10 cellular contexts compared by ENCODE assay signal in the genomic region with DNA sequence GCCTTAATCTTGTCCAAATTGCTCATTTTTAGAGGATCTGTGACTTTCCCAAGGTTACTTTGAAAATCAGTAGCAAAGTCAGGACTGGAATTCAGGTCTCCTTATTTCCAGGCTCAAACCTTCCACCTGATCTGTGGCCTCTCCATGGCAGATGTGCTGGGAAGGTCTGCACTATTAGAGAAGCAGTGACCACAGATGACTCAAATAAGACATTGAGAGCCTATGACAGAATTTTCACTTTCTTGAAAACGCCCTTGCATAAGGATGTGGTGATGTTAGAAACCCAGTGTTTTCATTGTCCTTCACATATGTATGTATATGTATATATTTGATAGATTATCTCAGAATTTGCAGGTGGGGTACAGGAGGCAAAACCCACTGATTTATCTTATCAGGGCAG. TPM values are rescaled to one million over a fixed set of nuclear protein-coding genes. Genes with fewer than 3 reads are reported as not detected.
DNase-seq lines count a peak whose midpoint lies in the region; ATAC-seq and TF ChIP-seq lines count a peak whose summit lies in the region.
"Had no signal": no experiment of that assay in that cellular context is flagged by ENCODE, and none has a peak within 500 bp of the region (broad histone marks: within the 10 kb centered on the region; RNA-seq: fewer than 3 reads in every experiment).

No MANE protein-coding gene starts in this region.

- H3K27ac ChIP-seq in transverse colon, result no peak overlapping the region

- no peaks in the 10 kb centered on the region for H3K9me3 Mint-ChIP-seq in activated naive CD4-positive, alpha-beta T cell treated with anti-CD3 and anti-CD28 coated beads, Interleukin-2, amount 50 U/mL, for 72 hours
- H3K9me3 Mint-ChIP-seq in activated naive CD4-positive, alpha-beta T cell treated with anti-CD3 and anti-CD28 coated beads for 36 hours, result no peaks in the 10 kb centered on the region
- H3K9me3 Mint-ChIP-seq in stimulated activated naive CD8-positive, alpha-beta T cell treated with anti-CD3 and anti-CD28 coated beads, Interleukin-15, Interleukin-2, amounts not matched to agents 100 ng/mL and 50 ng/mL, for 24 hours, result no peaks in the 10 kb centered on the region
- no peaks in the 10 kb centered on the region for H3K9me3 Mint-ChIP-seq in osteocyte (ENCODE audit: unreplicated experiment)
- H3K9me3 Mint-ChIP-seq: activated naive CD4-positive, alpha-beta T cell treated with anti-CD3 and anti-CD28 coated beads, Interleukin-2, amount 50 U/mL, for 24 hours had no signal

- TF ChIP-seq CTCF in osteocyte (IDR thresholded peaks at IDR 0.05), result no peak
- no peak for TF ChIP-seq CTCF in transverse colon (IDR thresholded peaks at IDR 0.05)

- in situ Hi-C loops in transverse colon (cut with MboI; ENCODE audit: low pct_ligation_motif_present in 1 of 4, low pct_unique_long_range_greater_than_20kb in 1 of 4, low sequenced_read_pairs in 3 of 4), result no loop called here

- H3K27me3 Mint-ChIP-seq in activated naive CD4-positive, alpha-beta T cell treated with anti-CD3 and anti-CD28 coated beads for 36 hours (ENCODE audit: low read depth), result no peaks in the 10 kb centered on the region
- no peaks in the 10 kb centered on the region for H3K27me3 Mint-ChIP-seq in stimulated activated naive CD8-positive, alpha-beta T cell treated with anti-CD3 and anti-CD28 coated beads, Interleukin-15, Interleukin-2, amounts not matched to agents 100 ng/mL and 50 ng/mL, for 24 hours
- no peaks in the 10 kb centered on the region for H3K27me3 Mint-ChIP-seq in osteocyte (ENCODE audit: unreplicated experiment)
- H3K27me3 Mint-ChIP-seq: activated naive CD4-positive, alpha-beta T cell treated with anti-CD3 and anti-CD28 coated beads, Interleukin-2, amount 50 U/mL, for 24 hours had no signal

- peak; percentile 76 to 86 for ATAC-seq in activated naive CD4-positive, alpha-beta T cell treated with anti-CD3 and anti-CD28 coated beads, Interleukin-2, amount 50 U/mL, for 72 hours
- ATAC-seq in GM21825 (IDR thresholded peaks at IDR 0.05; ENCODE audit: unreplicated experiment), result peak; percentile 82
- ATAC-seq in HG03439 (IDR thresholded peaks at IDR 0.05; ENCODE audit: unreplicated experiment), result peak; percentile 90

- CTCF ChIA-PET in activated naive CD4-positive, alpha-beta T cell treated with anti-CD3 and anti-CD28 coated beads for 36 hours (lab: Charles Lee), result no interaction called here

- H3K4me3 ChIP-seq in transverse colon, result no peak overlapping the region

- no peaks in the 10 kb centered on the region for H3K36me3 Mint-ChIP-seq in activated naive CD4-positive, alpha-beta T cell treated with anti-CD3 and anti-CD28 coated beads, Interleukin-2, amount 50 U/mL, for 72 hours
- H3K36me3 Mint-ChIP-seq in activated naive CD4-positive, alpha-beta T cell treated with anti-CD3 and anti-CD28 coated beads for 36 hours (ENCODE audit: low read depth), result no peaks in the 10 kb centered on the region
- no peaks in the 10 kb centered on the region for H3K36me3 Mint-ChIP-seq in stimulated activated naive CD8-positive, alpha-beta T cell treated with anti-CD3 and anti-CD28 coated beads, Interleukin-15, Interleukin-2, amounts not matched to agents 100 ng/mL and 50 ng/mL, for 24 hours (ENCODE audit: low read depth)
- peaks cover 13% of the 10 kb centered on the region for H3K36me3 Mint-ChIP-seq in osteocyte (ENCODE audit: unreplicated experiment)
- H3K36me3 Mint-ChIP-seq: activated naive CD4-positive, alpha-beta T cell treated with anti-CD3 and anti-CD28 coated beads, Interleukin-2, amount 50 U/mL, for 24 hours had no signal

- DNase-seq in activated naive CD4-positive, alpha-beta T cell treated with anti-CD3 and anti-CD28 coated beads, Interleukin-2, amount 50 U/mL, for 72 hours (ENCODE audit: low spot score in 2 of 2), result peak in 1 of 2 donors; percentile 27
- no peak for DNase-seq in activated naive CD4-positive, alpha-beta T cell treated with anti-CD3 and anti-CD28 coated beads for 36 hours
- no peak for DNase-seq in osteocyte (ENCODE audit: extremely low spot score, unreplicated experiment)
- DNase-seq in transverse colon, result no peak
- no peak for DNase-seq in inferior parietal cortex (ENCODE audit: extremely low spot score)
- DNase-seq: occipital lobe had no signal

- peaks cover 4% of the 10 kb centered on the region for H3K4me1 Mint-ChIP-seq in activated naive CD4-positive, alpha-beta T cell treated with anti-CD3 and anti-CD28 coated beads for 36 hours (ENCODE audit: low read depth)
- H3K4me1 Mint-ChIP-seq in stimulated activated naive CD8-positive, alpha-beta T cell treated with anti-CD3 and anti-CD28 coated beads, Interleukin-15, Interleukin-2, amounts not matched to agents 100 ng/mL and 50 ng/mL, for 24 hours (ENCODE audit: low read depth), result peaks cover 25% of the 10 kb centered on the region
- no peaks in the 10 kb centered on the region for H3K4me1 Mint-ChIP-seq in osteocyte (ENCODE audit: unreplicated experiment)
- H3K4me1 Mint-ChIP-seq: activated naive CD4-positive, alpha-beta T cell treated with anti-CD3 and anti-CD28 coated beads, Interleukin-2, amount 50 U/mL, for 24 hours had no signal

- no peaks in the 10 kb centered on the region for H3K36me3 ChIP-seq in transverse colon

- no peak for TF ChIP-seq POLR2A in transverse colon (IDR thresholded peaks at IDR 0.05)

- no peak overlapping the region for H3K4me3 Mint-ChIP-seq in activated naive CD4-positive, alpha-beta T cell treated with anti-CD3 and anti-CD28 coated beads for 36 hours
- no peak overlapping the region for H3K4me3 Mint-ChIP-seq in stimulated activated naive CD8-positive, alpha-beta T cell treated with anti-CD3 and anti-CD28 coated beads, Interleukin-15, Interleukin-2, amounts not matched to agents 100 ng/mL and 50 ng/mL, for 24 hours
- no peak overlapping the region for H3K4me3 Mint-ChIP-seq in osteocyte (ENCODE audit: unreplicated experiment)
- H3K4me3 Mint-ChIP-seq: activated naive CD4-positive, alpha-beta T cell treated with anti-CD3 and anti-CD28 coated beads, Interleukin-2, amount 50 U/mL, for 24 hours had no signal

- H3K9me3 ChIP-seq in transverse colon, result no peaks in the 10 kb centered on the region

- H3K27ac Mint-ChIP-seq in activated naive CD4-positive, alpha-beta T cell treated with anti-CD3 and anti-CD28 coated beads, Interleukin-2, amount 50 U/mL, for 72 hours, result no peak overlapping the region
- no peak overlapping the region for H3K27ac Mint-ChIP-seq in activated naive CD4-positive, alpha-beta T cell treated with anti-CD3 and anti-CD28 coated beads for 36 hours
- H3K27ac Mint-ChIP-seq in stimulated activated naive CD8-positive, alpha-beta T cell treated with anti-CD3 and anti-CD28 coated beads, Interleukin-15, Interleukin-2, amounts not matched to agents 100 ng/mL and 50 ng/mL, for 24 hours, result peak overlapping the region; percentile 41
- H3K27ac Mint-ChIP-seq in osteocyte (ENCODE audit: unreplicated experiment), result no peak overlapping the region
- H3K27ac Mint-ChIP-seq: activated naive CD4-positive, alpha-beta T cell treated with anti-CD3 and anti-CD28 coated beads, Interleukin-2, amount 50 U/mL, for 24 hours had no signal

- 67 to 69% methylated on average over 1 of the region's 1 CpG for WGBS in transverse colon (ENCODE audit: low coverage in 1 of 2), 2 donors

- peaks cover 0 to 7% (median 0%) of the 10 kb centered on the region in 4 donors for H3K4me1 ChIP-seq in transverse colon

- TF ChIP-seq EP300 in transverse colon (IDR thresholded peaks at IDR 0.05; ENCODE audit: low read depth), result no peak

- H3K27me3 ChIP-seq in transverse colon, result no peaks in the 10 kb centered on the region

- intact Hi-C loops in activated naive CD4-positive, alpha-beta T cell treated with anti-CD3 and anti-CD28 coated beads for 36 hours (cut with micrococcal nuclease), result no loop called here
- intact Hi-C loops in transverse colon (cut with DNase I; ENCODE audit: low total_unique reads), result loop anchor here (5.0 kb wide), 1 partner anchor 717 kb away; no protein-coding TSS in a partner anchor

RNA-seq across cellular contexts. Expression of gene TTC39A, which starts 45.3 kb away (rescaled TPM):
- 1 to 10 TPM in 1 of 2 donors, under 1 TPM in 1; 0.61 to 1.1 TPM for total RNA-seq in activated naive CD4-positive, alpha-beta T cell treated with anti-CD3 and anti-CD28 coated beads, Interleukin-2, amount 50 U/mL, for 72 hours
- total RNA-seq in activated naive CD4-positive, alpha-beta T cell treated with anti-CD3 and anti-CD28 coated beads for 36 hours, result not detected
- 0.73 and 1.3 TPM in 2 replicates for total RNA-seq in osteocyte
- total RNA-seq in transverse colon, result 10 to 100 TPM; 41.8 to 96.1 (median 73.0) TPM

RNA-seq across cellular contexts. Expression of gene RNF11, which starts 49.0 kb away (rescaled TPM):
- 10 to 100 TPM; 22.2 to 26.6 TPM for total RNA-seq in activated naive CD4-positive, alpha-beta T cell treated with anti-CD3 and anti-CD28 coated beads, Interleukin-2, amount 50 U/mL, for 72 hours
- total RNA-seq in activated naive CD4-positive, alpha-beta T cell treated with anti-CD3 and anti-CD28 coated beads for 36 hours, result 10 to 100 TPM; 14.9 to 17.7 TPM
- total RNA-seq in osteocyte (100 and 102 TPM in 2 replicates), transverse colon (10 to 100 TPM; 34.8 to 72.5 (median 52.8) TPM)

Comparison
In these comparisons a context has a peak if more than half of its experiments do, and no peak if none do; other contexts are left out.
1. RNA of gene TTC39A, which starts 45.3 kb away (total RNA-seq): 41.8 to 96.1 TPM in transverse colon; 0.73 to 1.3 TPM in osteocyte, 0.61 to 1.1 TPM in activated naive CD4-positive, alpha-beta T cell treated with anti-CD3 and anti-CD28 coated beads, Interleukin-2, amount 50 U/mL, for 72 hours and not detected in activated naive CD4-positive, alpha-beta T cell treated with anti-CD3 and anti-CD28 coated beads for 36 hours; every median in the first group is over 10 times any median in the second.
2. Peak in every context shown above with its lines, with median percentiles within 50 percentile points of each other: ATAC-seq.